ENCODE assay signal across 24 cellular contexts in genomic region chr2:128644156-128644555, GRCh38.
A peak's percentile ranks its signal among the peaks of the same experiment; 100 is the strongest.
DNase-seq lines count a peak whose midpoint lies in the region; ATAC-seq, FAIRE-seq and TF ChIP-seq lines count a peak whose summit lies in the region.
"Had no signal": no experiment of that assay in that cellular context is flagged by ENCODE, and none has a peak within 500 bp of the region (broad histone marks: within the 10 kb centered on the region; RNA-seq: fewer than 3 reads in every experiment).

No MANE protein-coding gene starts in this region.

- DNase-seq in natural killer cell (peak; percentile 2), H1 (ENCODE audit: low read depth in 1 of 2, low spot score in 2 of 2) (peak in 1 of 2 experiments; percentile 57), neural crest cell (ENCODE audit: low read depth, low spot score) (peak; percentile 50), UCSD-AML1 (lab: John Stamatoyannopoulos, UW; ENCODE audit: unreplicated experiment) (no peak), cerebellar nuclear complex (lab: John Stamatoyannopoulos, UW) (no peak)
- no peak for DNase-seq in natural killer cell treated with Interleukin-12 subunit alpha and Interleukin-12 subunit beta and Interleukin-15 and Interleukin-18, amount 100 ng/mL, for 72 hours (ENCODE audit: low spot score)
- DNase-seq: CD4-positive, alpha-beta memory T cell; heart right ventricle; kidney glomerular epithelial cell; midbrain; MV-4-11; NCI-H1930; nucleus accumbens; OCI-M1; right cardiac atrium; SIG-M5; stimulated activated naive CD4-positive, alpha-beta T cell treated with Interleukin-2 at 50 U/mL for 16 hours; trophoblast cell had no signal

- peak overlapping the region; percentile 70 for H3K27ac ChIP-seq in H1 (ENCODE audit: low read depth, low read length)
- H3K27ac ChIP-seq: heart right ventricle had no signal

- H3K14ac ChIP-seq in H1 (ENCODE audit: insufficient read length) = no peak overlapping the region

- 34% methylated on average over 6 of the region's 6 CpGs; no CpG with 5 or more reads in 1 of the 2 experiments for WGBS in H1 (ENCODE audit: extremely low coverage in 1 of 2, insufficient coverage in 1 of 2, insufficient read length in 1 of 2, insufficient replicate concordance in 2 of 2, low coverage in 1 of 2, low lambda C conversion rate in 2 of 2, missing lambda C conversion rate in 1 of 2), 2 experiments

- peak overlapping the region; percentile 93 for H2BK120ac ChIP-seq in H1 (replicated peaks; ENCODE audit: low read depth, low read length)

- H2BK12ac ChIP-seq in H1 (ENCODE audit: low read depth, low read length) = peak overlapping the region; percentile 99; the same call in 1 of the 2 replicates

- CTCF ChIA-PET in H1 (lab: Charles Lee; ENCODE audit: partially characterized antibody) = interaction anchor here (0.8 to 2.2 kb wide), 5 partner anchors 17 to 50 kb away, joined by 3 to 7 read pairs (median 4); no protein-coding TSS in a partner anchor

- H2BK5ac ChIP-seq in H1 (ENCODE audit: low read depth, low read length) = peak overlapping the region; percentile 98

- FAIRE-seq in H1 (lab: Jason Lieb, UNC) = peak; percentile 86
- FAIRE-seq: GM18507, H54 had no signal

- H4K8ac ChIP-seq in H1 (ENCODE audit: extremely low read depth, insufficient read depth, low read length) = no peak overlapping the region

- intact Hi-C loops in natural killer cell (cut with micrococcal nuclease) = no loop called here

- peaks cover 14 to 45% (median 27%) of the 10 kb centered on the region in 4 experiments for H3K4me1 ChIP-seq in H1 (replicated peaks in 1 of 4; ENCODE audit: control insufficient read depth in 3 of 4, insufficient read depth in 4 of 4, low read length in 3 of 4)

- H3K4me3 Mint-ChIP-seq in natural killer cell (no peak overlapping the region), neural crest cell (peak overlapping the region; percentile 44)
- H3K4me3 Mint-ChIP-seq in natural killer cell treated with Interleukin-12 subunit alpha and Interleukin-12 subunit beta and Interleukin-15 and Interleukin-18, amount 100 ng/mL, for 72 hours = no peak overlapping the region
- H3K4me3 Mint-ChIP-seq: CD4-positive, alpha-beta memory T cell; central memory CD8-positive, alpha-beta T cell; IgD-negative memory B cell had no signal

- no peak overlapping the region; a peak in 1 of 7 replicates for H3K9ac ChIP-seq in H1 (replicated peaks in 1 of 4; ENCODE audit: extremely low read depth in 1 of 4, low read depth in 3 of 4, low read length in 3 of 4)

- no peaks in the 10 kb centered on the region for H3K79me2 ChIP-seq in H1 (ENCODE audit: control insufficient read depth in 1 of 2, insufficient read depth in 2 of 2, low read length in 2 of 2)

- no peak overlapping the region for H2BK15ac ChIP-seq in H1 (ENCODE audit: low read length)

- H3K4me1 Mint-ChIP-seq in natural killer cell = no peaks in the 10 kb centered on the region
- peaks cover 0 to 11% of the 10 kb centered on the region in 2 donors for H3K4me1 Mint-ChIP-seq in natural killer cell treated with Interleukin-12 subunit alpha and Interleukin-12 subunit beta and Interleukin-15 and Interleukin-18, amount 100 ng/mL, for 72 hours (ENCODE audit: low read depth in 2 of 2)
- H3K4me1 Mint-ChIP-seq in neural crest cell = peaks cover 50% of the 10 kb centered on the region
- H3K4me1 Mint-ChIP-seq: CD4-positive, alpha-beta memory T cell; central memory CD8-positive, alpha-beta T cell had no signal

- H3K27ac Mint-ChIP-seq in natural killer cell = no peak overlapping the region
- no peak overlapping the region for H3K27ac Mint-ChIP-seq in natural killer cell treated with Interleukin-12 subunit alpha and Interleukin-12 subunit beta and Interleukin-15 and Interleukin-18, amount 100 ng/mL, for 72 hours
- peak overlapping the region; percentile 90 for H3K27ac Mint-ChIP-seq in neural crest cell (ENCODE audit: unreplicated experiment)
- H3K27ac Mint-ChIP-seq: CD4-positive, alpha-beta memory T cell; IgD-negative memory B cell had no signal

- POLR2A ChIA-PET in H1 (lab: Charles Lee; ENCODE audit: partially characterized antibody) = interaction anchor here (1.4 to 1.6 kb wide), 2 partner anchors 16 to 18 kb away, joined by 4 to 5 read pairs; no protein-coding TSS in a partner anchor

- peak overlapping the region; percentile 25; the same call in 1 of the 2 replicates for H2AK5ac ChIP-seq in H1 (ENCODE audit: low read depth, low read length)

- H3K36me3 Mint-ChIP-seq in natural killer cell (no peaks in the 10 kb centered on the region), neural crest cell (ENCODE audit: low read depth) (no peaks in the 10 kb centered on the region)
- H3K36me3 Mint-ChIP-seq in natural killer cell treated with Interleukin-12 subunit alpha and Interleukin-12 subunit beta and Interleukin-15 and Interleukin-18, amount 100 ng/mL, for 72 hours = no peaks in the 10 kb centered on the region
- H3K36me3 Mint-ChIP-seq: CD4-positive, alpha-beta memory T cell; IgD-negative memory B cell had no signal

- no peak overlapping the region for H4K5ac ChIP-seq in H1 (ENCODE audit: insufficient read length, low read depth, low read length)

- no peak for TF ChIP-seq EP300 in H1 (IDR thresholded peaks at IDR 0.05; ENCODE audit: borderline replicate concordance in 1 of 2, low read depth in 2 of 2, low read length in 2 of 2)

- peak overlapping the region in 1 of 4 experiments; percentile 15; a peak in 1 of 8 replicates for H3K4me3 ChIP-seq in H1 (ENCODE audit: extremely low read depth in 1 of 4, insufficient read depth in 2 of 4, low read depth in 3 of 4, low read length in 4 of 4)
- H3K4me3 ChIP-seq: heart right ventricle had no signal

- H4K91ac ChIP-seq in H1 (replicated peaks; ENCODE audit: insufficient read length, low read length) = peak overlapping the region; percentile 94

- TF ChIP-seq POLR2A in H1 (IDR thresholded peaks at IDR 0.05; ENCODE audit: control extremely low read depth in 1 of 2, low read depth in 2 of 2, low read length in 2 of 2) = no peak

- H2AFZ ChIP-seq in H1 (ENCODE audit: low read length) = no peak overlapping the region

- H3K27me3 Mint-ChIP-seq in natural killer cell (ENCODE audit: low read depth in 2 of 2) (no peaks in the 10 kb centered on the region), neural crest cell (ENCODE audit: low read depth) (no peaks in the 10 kb centered on the region)
- no peaks in the 10 kb centered on the region for H3K27me3 Mint-ChIP-seq in natural killer cell treated with Interleukin-12 subunit alpha and Interleukin-12 subunit beta and Interleukin-15 and Interleukin-18, amount 100 ng/mL, for 72 hours
- H3K27me3 Mint-ChIP-seq: CD4-positive, alpha-beta memory T cell had no signal

- H3K56ac ChIP-seq in H1 (replicated peaks; ENCODE audit: insufficient read length, low read depth, low read length) = no peak overlapping the region

- no peaks in the 10 kb centered on the region for H3K9me3 ChIP-seq in H1 (ENCODE audit: insufficient read depth in 2 of 2, low read depth in 1 of 2, low read length in 1 of 2)
- H3K9me3 ChIP-seq: heart right ventricle had no signal

- peak overlapping the region; percentile 98 for H2BK20ac ChIP-seq in H1 (ENCODE audit: low read length)

- H3K23ac ChIP-seq in H1 (ENCODE audit: insufficient read length) = no peak overlapping the region

- TF ChIP-seq CTCF in natural killer cell (IDR thresholded peaks at IDR 0.05) (no peak), H1 (IDR thresholded peaks at IDR 0.05; ENCODE audit: control extremely low read depth in 1 of 3, insufficient read depth in 1 of 3, low read depth in 1 of 3, low read length in 3 of 3) (no peak), neural crest cell (conservative IDR thresholded peaks at IDR 0.05) (no peak)

- H3K4ac ChIP-seq in H1 (replicated peaks; ENCODE audit: insufficient read length, low read depth, low read length) = peak overlapping the region; percentile 94

- H3K79me1 ChIP-seq in H1 (ENCODE audit: low read depth, low read length) = no peaks in the 10 kb centered on the region

- H3K18ac ChIP-seq in H1 (ENCODE audit: extremely low read depth, low read length) = peak overlapping the region; percentile 65; the same call in 1 of the 2 replicates

- H3K4me2 ChIP-seq in H1 (ENCODE audit: insufficient read depth in 1 of 2, low read depth in 2 of 2, low read length in 2 of 2) = peak overlapping the region; percentile 40 to 63; a peak in 3 of 4 replicates

- H3K23me2 ChIP-seq in H1 (ENCODE audit: low read depth, low read length) = peaks cover 2% of the 10 kb centered on the region; the same call in 1 of the 2 replicates

- TF ChIP-seq RAD21 in H1 (IDR thresholded peaks at IDR 0.05 in 1 of 2, conservative IDR thresholded peaks at IDR 0.05 in 1 of 2; ENCODE audit: low read depth in 2 of 2, low read length in 2 of 2) = no peak

- ATAC-seq in natural killer cell (no peak), GM21515 (IDR thresholded peaks at IDR 0.05; ENCODE audit: unreplicated experiment) (no peak), HG03139 (IDR thresholded peaks at IDR 0.05; ENCODE audit: unreplicated experiment) (no peak)
- ATAC-seq in natural killer cell treated with Interleukin-12 subunit alpha and Interleukin-12 subunit beta and Interleukin-15 and Interleukin-18, amount 100 ng/mL, for 72 hours = no peak
- ATAC-seq: heart right ventricle, right cardiac atrium had no signal

- H3K27me3 ChIP-seq in H1 (replicated peaks in 1 of 4; ENCODE audit: control insufficient read depth in 3 of 4, extremely low read depth in 1 of 4, insufficient read depth in 3 of 4, low read length in 3 of 4) = peaks cover 0 to 2% (median 0%) of the 10 kb centered on the region in 4 experiments; a peak in 2 of 7 replicates

- H3K9me3 Mint-ChIP-seq in natural killer cell = no peaks in the 10 kb centered on the region
- H3K9me3 Mint-ChIP-seq in natural killer cell treated with Interleukin-12 subunit alpha and Interleukin-12 subunit beta and Interleukin-15 and Interleukin-18, amount 100 ng/mL, for 72 hours = no peaks in the 10 kb centered on the region
- no peaks in the 10 kb centered on the region for H3K9me3 Mint-ChIP-seq in neural crest cell
- H3K9me3 Mint-ChIP-seq: central memory CD8-positive, alpha-beta T cell had no signal

- H4K20me1 ChIP-seq in H1 (replicated peaks in 1 of 2; ENCODE audit: control insufficient read depth in 1 of 2, insufficient read depth in 2 of 2, low read length in 2 of 2) = no peaks in the 10 kb centered on the region

- H3K36me3 ChIP-seq in H1 (ENCODE audit: control insufficient read depth in 2 of 4, insufficient read depth in 4 of 4, low read length in 3 of 4) = no peaks in the 10 kb centered on the region
- H3K36me3 ChIP-seq: heart right ventricle had no signal

TF ChIP-seq in H1, 55 proteins besides CTCF, POLR2A, EP300 and RAD21:
- 0 out of 2 replicates have a peak, but pooled peaks have one; percentile 32 for TF ChIP-seq TEAD4 (IDR thresholded peaks at IDR 0.05; ENCODE audit: low read depth, low read length)
- TF ChIP-seq MAFK (IDR thresholded peaks at IDR 0.05; ENCODE audit: low read depth, low read length) = no peak
TF ChIP-seq in H1: peak in this region for 1.

Comparison
In these comparisons a context has a peak if more than half of its experiments do, and no peak if none do; other contexts are left out.
1. DNase-seq: peak in natural killer cell (single experiment) and neural crest cell (single experiment); none in natural killer cell treated with Interleukin-12 subunit alpha and Interleukin-12 subunit beta and Interleukin-15 and Interleukin-18, amount 100 ng/mL, for 72 hours (single experiment), UCSD-AML1 (single experiment) and cerebellar nuclear complex (0 of 2).